9 cellular contexts compared by ENCODE assay signal in genomic region chr2:28359222-28360065, GRCh38. TPM values are rescaled to one million over a fixed set of nuclear protein-coding genes. Genes with fewer than 3 reads are reported as not detected.
DNase-seq lines count a peak whose midpoint lies in the region; ATAC-seq and TF ChIP-seq lines count a peak whose summit lies in the region.
"Had no signal": no experiment of that assay in that cellular context is flagged by ENCODE, and none has a peak within 500 bp of the region (broad histone marks: within the 10 kb centered on the region; RNA-seq: fewer than 3 reads in every experiment).

No MANE protein-coding gene starts in this region.

- intact Hi-C loops in Calu3 (cut with micrococcal nuclease; ENCODE audit: unreplicated experiment) = no loop called here

- H3K4me3 Mint-ChIP-seq in Calu3 (ENCODE audit: low read depth, unreplicated experiment) (peak overlapping the region; percentile 6), HFFc6 (no peak overlapping the region)

- ATAC-seq in GM21825 (IDR thresholded peaks at IDR 0.05; ENCODE audit: unreplicated experiment) = peak; percentile 69

- TF ChIP-seq POLR2A in NB4 (IDR thresholded peaks at IDR 0.05; ENCODE audit: extremely low read depth, insufficient read length) = no peak

- peak overlapping the region; percentile 84 for H3K27ac Mint-ChIP-seq in Calu3 (ENCODE audit: unreplicated experiment)
- H3K27ac Mint-ChIP-seq in HFFc6 = no peak overlapping the region

- TSS peak; percentile 25 for BruUV-seq in Calu3 (replicated peaks; lab: Mats Ljungman, UMichigan)

- DNase-seq in Calu3 = peak; percentile 81
- DNase-seq in NB4 (ENCODE audit: low read depth) = peak; percentile 98
- DNase-seq in activated CD8-positive, alpha-beta memory T cell treated with anti-CD3 and anti-CD28 coated beads, Interleukin-2, amount 50 U/mL, for 4 hours = peak; percentile 75
- peak; percentile 53 for DNase-seq in globus pallidus (ENCODE audit: low spot score)
- peak; percentile 37 to 61 (median 53) for DNase-seq in stimulated activated CD4-positive, alpha-beta T cell treated with anti-CD3 and anti-CD28 coated beads, TNF-alpha, amount 100 ng/mL, for 4 hours (ENCODE audit: low read depth in 3 of 3)
- DNase-seq in NCI-H2029 (lab: John Stamatoyannopoulos, UW) = no peak
- DNase-seq in HFFc6 = no peak

- CTCF ChIA-PET in Calu3 (lab: Charles Lee) = interaction anchor here (1.2 kb wide), 1 partner anchor 47 kb away, joined by 3 read pairs; no protein-coding TSS in a partner anchor

- peaks cover 11% of the 10 kb centered on the region for H3K36me3 Mint-ChIP-seq in Calu3 (ENCODE audit: insufficient read depth, unreplicated experiment)
- H3K36me3 Mint-ChIP-seq in HFFc6 (ENCODE audit: low read depth) = no peaks in the 10 kb centered on the region

- TF ChIP-seq CTCF in Calu3 (IDR thresholded peaks at IDR 0.05; ENCODE audit: unreplicated experiment) = no peak
- TF ChIP-seq CTCF in NB4 (IDR thresholded peaks at IDR 0.05; ENCODE audit: low read depth, low read length) = no peak
- TF ChIP-seq CTCF in HFFc6 (IDR thresholded peaks at IDR 0.05) = no peak

- H3K4me1 Mint-ChIP-seq in Calu3 (ENCODE audit: low read depth, unreplicated experiment) = peaks cover 50% of the 10 kb centered on the region
- H3K4me1 Mint-ChIP-seq in HFFc6 (ENCODE audit: low read depth) = peaks cover 48% of the 10 kb centered on the region

- H3K27me3 Mint-ChIP-seq in Calu3 (ENCODE audit: unreplicated experiment) (no peaks in the 10 kb centered on the region), HFFc6 (ENCODE audit: insufficient read depth) (peaks cover 2% of the 10 kb centered on the region)

- H3K4me3 ChIP-seq in NB4 (ENCODE audit: low read depth, low read length) = no peak overlapping the region
- H3K4me3 ChIP-seq: heart right ventricle had no signal

- H3K9me3 Mint-ChIP-seq in Calu3 (ENCODE audit: low read depth, unreplicated experiment) (no peaks in the 10 kb centered on the region), HFFc6 (no peaks in the 10 kb centered on the region)

RNA-seq across cellular contexts. Expression of gene FOSL2, which starts 33.2 kb away (rescaled TPM):
- 53.7 and 57.3 TPM in 2 replicates for total RNA-seq in Calu3 (2022)
- total RNA-seq in HFFc6 (2021; fragmentation: NEBNext Ultra II Directional; extraction: Animal tissue kit (Norgen Biotek cat#: 25700)) = 100 to 1,000 TPM in 5 of 6 experiments, 10 to 100 TPM in 1; 90.1 to 128 (median 116) TPM

Comparison
In these comparisons a context has a peak if more than half of its experiments do, and no peak if none do; other contexts are left out.
1. DNase-seq: peak in Calu3 (single experiment), NB4 (single experiment), activated CD8-positive, alpha-beta memory T cell treated with anti-CD3 and anti-CD28 coated beads, Interleukin-2, amount 50 U/mL, for 4 hours (single experiment), globus pallidus (single experiment) and stimulated activated CD4-positive, alpha-beta T cell treated with anti-CD3 and anti-CD28 coated beads, TNF-alpha, amount 100 ng/mL, for 4 hours (3 of 3); none in NCI-H2029 (single experiment) and HFFc6 (single experiment).